17 cellular contexts compared by ENCODE assay signal in the genomic region with DNA sequence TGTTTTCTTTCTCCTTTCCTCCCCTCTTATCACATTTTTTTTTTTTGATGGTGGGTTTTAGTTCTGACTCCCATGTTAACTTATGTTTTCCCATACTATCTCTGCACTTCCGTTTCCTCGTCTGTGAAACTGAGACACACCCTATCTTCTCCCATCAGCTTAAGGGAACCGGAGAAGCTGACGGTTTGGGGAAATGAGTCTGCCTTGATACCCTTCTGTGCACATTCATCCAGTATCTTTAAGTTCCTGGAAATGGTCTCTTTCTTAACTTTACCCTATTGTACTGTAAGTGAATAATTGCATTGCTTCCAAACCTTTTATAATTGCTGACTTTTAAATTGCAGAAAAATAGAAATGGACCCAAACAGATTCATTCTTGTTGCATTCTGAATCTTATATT. TPM values are rescaled to one million over a fixed set of nuclear protein-coding genes. Genes with fewer than 3 reads are reported as not detected.
"Had no signal": no experiment of that assay in that cellular context is flagged by ENCODE, and none has a peak within 500 bp of the region (broad histone marks: within the 10 kb centered on the region; RNA-seq: fewer than 3 reads in every experiment).

No MANE protein-coding gene starts in this region.

- FAIRE-seq: bronchial epithelial cell, islet of Langerhans had no signal

- DNase-seq: activated effector memory CD4-positive, alpha-beta T cell treated with anti-CD3 and anti-CD28 coated beads, Interleukin-2, amount 50 U/mL, for 16 hours; cerebellar nuclear complex; cortex of kidney; sigmoid colon; transverse colon; uterus had no signal

- H3K9ac ChIP-seq: neural progenitor cell had no signal

- H2AFZ ChIP-seq: neural progenitor cell had no signal

- H3K9me3 ChIP-seq: gastroesophageal sphincter, sigmoid colon, transverse colon, uterus had no signal

- H3K27ac ChIP-seq: epithelial cell of prostate, gastroesophageal sphincter, neural progenitor cell, sigmoid colon, transverse colon, uterus had no signal

- ATAC-seq: gastroesophageal sphincter; naive thymus-derived CD4-positive, alpha-beta T cell; stimulated activated memory B cell treated with anti-CD40 and anti-IgM and Interleukin-4, amounts not matched to agents 10 μg/mL and 1 μg/mL and 100 μg/mL, for 72 hours had no signal

- H3K4me3 ChIP-seq: gastroesophageal sphincter, lung, neural progenitor cell, sigmoid colon, smooth muscle cell, transverse colon, uterus had no signal

- H3K4me1 ChIP-seq: neural progenitor cell, transverse colon, uterus had no signal

- H3K27me3 ChIP-seq: sigmoid colon, transverse colon, uterus had no signal

- H3K36me3 ChIP-seq: gastroesophageal sphincter, neural progenitor cell, sigmoid colon, transverse colon, uterus had no signal

- H3K4me2 ChIP-seq: neural progenitor cell, smooth muscle cell had no signal

RNA-seq across cellular contexts. Expression of gene CFAP161, which starts 26.2 kb away (rescaled TPM):
- total RNA-seq: activated CD4-positive, alpha-beta memory T cell treated with anti-CD3 and anti-CD28 coated beads for 36 hours; endodermal cell; naive thymus-derived CD4-positive, alpha-beta T cell; transverse colon had no signal
- polyA plus RNA-seq: naive thymus-derived CD4-positive, alpha-beta T cell; sigmoid colon; smooth muscle cell had no signal
